In genomic region chr11:75562836-75563484, GRCh38 we compare ENCODE assay signal across 1 cellular context.
TF ChIP-seq lines count a peak whose summit lies in the region.

No MANE protein-coding gene starts in this region.

TF ChIP-seq in K562, 482 proteins besides CTCF, POLR2A, EP300 and RAD21 (continues in another document):
- TF ChIP-seq ATF6 (CRISPR knock-in tag; IDR thresholded peaks at IDR 0.05) (no peak), ZNF395 (CRISPR knock-in tag; IDR thresholded peaks at IDR 0.05) (peak; percentile 68; the same call in 1 of the 2 replicates), RCOR1 (IDR thresholded peaks at IDR 0.05; ENCODE audit: borderline replicate concordance in 1 of 2, low read depth in 2 of 2, low read length in 2 of 2) (peak in 1 of 2 experiments; percentile 86; a peak in 2 of 4 replicates), GABPA (tag; conservative IDR thresholded peaks at IDR 0.05; ENCODE audit: low read depth) (peak; percentile 75), ZBTB11 (CRISPR knock-in tag; IDR thresholded peaks at IDR 0.05) (peak in 1 of 3 experiments; percentile 7; a peak in 1 of 6 replicates), BRF2 (IDR thresholded peaks at IDR 0.05; ENCODE audit: borderline replicate concordance, insufficient read depth, insufficient read length) (no peak), TFAP4 (CRISPR knock-in tag; IDR thresholded peaks at IDR 0.05; ENCODE audit: borderline replicate concordance) (0 out of 2 replicates have a peak, but pooled peaks have one; percentile 2), KLF13 (tag; IDR thresholded peaks at IDR 0.05; ENCODE audit: borderline replicate concordance, low read depth) (no peak), DACH1 (IDR thresholded peaks at IDR 0.05; ENCODE audit: partially characterized antibody) (no peak), RAD51 (IDR thresholded peaks at IDR 0.05; ENCODE audit: borderline replicate concordance, low read depth) (peak; percentile 12; the same call in 1 of the 2 replicates), GATAD2B (IDR thresholded peaks at IDR 0.05; ENCODE audit: borderline replicate concordance) (0 out of 2 replicates have a peak, but pooled peaks have one; percentile 33), CCNT2 (IDR thresholded peaks at IDR 0.05; ENCODE audit: borderline replicate concordance, extremely low read depth, insufficient read length, low read depth, low read length) (peak; percentile 38), TAF1 (IDR thresholded peaks at IDR 0.05; ENCODE audit: control insufficient read depth, extremely low read depth, insufficient read depth, low read length, severe bottlenecking) (peak; percentile 42), ZNF740 (CRISPR knock-in tag; IDR thresholded peaks at IDR 0.05) (no peak), ZNF740 (tag; IDR thresholded peaks at IDR 0.05) (no peak), SMARCA4 (IDR thresholded peaks at IDR 0.05) (0 out of 2 replicates have a peak, but pooled peaks have one; percentile 24), NFRKB (IDR thresholded peaks at IDR 0.05; ENCODE audit: low read depth) (peak; percentile 47), ZNF384 (IDR thresholded peaks at IDR 0.05; ENCODE audit: low read depth, low read length) (no peak; the same call in 1 of the 2 replicates), RBFOX2 (IDR thresholded peaks at IDR 0.05; ENCODE audit: low read depth, low read length) (no peak), ZBTB2 (IDR thresholded peaks at IDR 0.05) (no peak), SMAD1 (IDR thresholded peaks at IDR 0.05; ENCODE audit: low read depth, low read length, partially characterized antibody) (peak; percentile 7), ETV1 (tag; conservative IDR thresholded peaks at IDR 0.05; ENCODE audit: low read depth) (peak; percentile 26), ZNF592 (IDR thresholded peaks at IDR 0.05) (peak; percentile 36), ZFP1 (CRISPR knock-in tag; IDR thresholded peaks at IDR 0.05) (no peak), SUPT5H (IDR thresholded peaks at IDR 0.05) (peak; percentile 49), PHB (CRISPR knock-in tag; IDR thresholded peaks at IDR 0.05) (no peak), MTF1 (CRISPR knock-in tag; IDR thresholded peaks at IDR 0.05; ENCODE audit: borderline replicate concordance) (no peak), PHF21A (IDR thresholded peaks at IDR 0.05; ENCODE audit: borderline replicate concordance, low read depth) (peak; percentile 98), E2F6 (IDR thresholded peaks at IDR 0.05; ENCODE audit: borderline replicate concordance in 1 of 2, extremely low read depth in 1 of 2, insufficient read depth in 1 of 2, insufficient read length in 1 of 2, low read depth in 1 of 2, low read length in 1 of 2, poor library complexity in 1 of 2, severe bottlenecking in 1 of 2) (peak; percentile 78 to 87), ZNF24 (IDR thresholded peaks at IDR 0.05) (peak; percentile 10; the same call in 1 of the 2 replicates), POLR2H (tag; IDR thresholded peaks at IDR 0.05; ENCODE audit: low read depth) (peak; percentile 42; the same call in 1 of the 2 replicates), SMAD2 (IDR thresholded peaks at IDR 0.05; ENCODE audit: low read depth, low read length) (no peak), GTF2B (IDR thresholded peaks at IDR 0.05; ENCODE audit: extremely low read depth, insufficient read length) (peak; percentile 7), PRPF4 (IDR thresholded peaks at IDR 0.05; ENCODE audit: insufficient read depth, low read depth, low read length, poor library complexity, severe bottlenecking) (no peak), GABPB1 (CRISPR knock-in tag; IDR thresholded peaks at IDR 0.05) (peak; percentile 35; the same call in 1 of the 2 replicates), TEAD4 (IDR thresholded peaks at IDR 0.05; ENCODE audit: low read length) (no peak; the same call in 1 of the 2 replicates), TEAD4 (CRISPR knock-in tag; IDR thresholded peaks at IDR 0.05; ENCODE audit: borderline replicate concordance) (no peak), SP1 (CRISPR knock-in tag; IDR thresholded peaks at IDR 0.05) (peak; percentile 35; the same call in 1 of the 2 replicates), NR2C2 (CRISPR knock-in tag; IDR thresholded peaks at IDR 0.05) (no peak), NR2C2 (tag; IDR thresholded peaks at IDR 0.05) (peak; percentile 39; the same call in 1 of the 2 replicates), RNF2 (IDR thresholded peaks at IDR 0.05) (0 out of 2 replicates have a peak, but pooled peaks have one; percentile 18)
